ENCODE assay signal across 8 cellular contexts in the genomic region with DNA sequence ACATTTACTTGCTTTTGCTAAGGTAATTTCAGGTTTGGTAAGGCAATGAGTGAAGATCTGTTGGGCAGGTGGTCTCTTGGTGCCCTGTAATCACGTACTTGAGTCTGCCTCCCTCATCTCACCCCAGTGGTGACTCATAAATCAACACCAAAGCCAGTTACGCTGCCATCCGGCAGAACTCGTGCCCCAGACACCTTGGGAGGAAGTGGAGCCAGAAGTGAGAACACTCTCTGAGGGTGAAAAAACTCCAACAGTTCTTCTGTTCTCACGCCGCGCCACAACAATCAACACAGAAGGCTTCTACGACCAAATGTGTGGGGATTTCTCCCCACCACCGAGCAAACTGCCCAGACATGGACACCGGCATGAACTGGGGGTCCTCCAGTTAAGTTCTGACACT.
DNase-seq lines count a peak whose midpoint lies in the region; ATAC-seq and TF ChIP-seq lines count a peak whose summit lies in the region.

No MANE protein-coding gene starts in this region.

- no peaks in the 10 kb centered on the region for H3K27me3 ChIP-seq in GM06990 (replicated peaks; ENCODE audit: control insufficient read depth, insufficient read depth, low read length)

- peaks cover 79% of the 10 kb centered on the region for H3K4me1 Mint-ChIP-seq in activated naive CD8-positive, alpha-beta T cell (ENCODE audit: low read depth)

- intact Hi-C loops in sciatic nerve (cut with DNase I): no loop called here

- no peaks in the 10 kb centered on the region for H3K36me3 Mint-ChIP-seq in activated naive CD8-positive, alpha-beta T cell

- H3K27me3 Mint-ChIP-seq in activated naive CD8-positive, alpha-beta T cell: no peaks in the 10 kb centered on the region

- H3K27ac Mint-ChIP-seq in activated naive CD8-positive, alpha-beta T cell: peak overlapping the region; percentile 96

- H3K4me3 Mint-ChIP-seq in activated naive CD8-positive, alpha-beta T cell: peak overlapping the region; percentile 59

- DNase-seq in GM06990 (ENCODE audit: extremely low read depth, insufficient read length): peak; percentile 77
- peak; percentile 38 for DNase-seq in RPMI8226
- DNase-seq in sciatic nerve (ENCODE audit: low spot score): no peak
- DNase-seq in AG08395 (ENCODE audit: low spot score): no peak
- no peak for DNase-seq in HUDEP-2 (lab: John Stamatoyannopoulos, UW; ENCODE audit: unreplicated experiment in 76 of 76)

- H3K9me3 Mint-ChIP-seq in activated naive CD8-positive, alpha-beta T cell (ENCODE audit: low read depth): no peaks in the 10 kb centered on the region

- no peaks in the 10 kb centered on the region for H3K36me3 ChIP-seq in GM06990 (ENCODE audit: control insufficient read depth, insufficient read depth, low read length)

- TF ChIP-seq CTCF in GM06990 (IDR thresholded peaks at IDR 0.05; ENCODE audit: insufficient read depth, low read length, poor library complexity, severe bottlenecking): no peak

- no peak overlapping the region for H3K4me3 ChIP-seq in GM06990 (replicated peaks; ENCODE audit: low read depth, low read length)

- ATAC-seq in HG02623 (IDR thresholded peaks at IDR 0.05; ENCODE audit: unreplicated experiment) (peak; percentile 54), sciatic nerve (peak; percentile 47), GM21526 (IDR thresholded peaks at IDR 0.05; ENCODE audit: low FRiP score, unreplicated experiment) (no peak)

Comparison
In these comparisons a context has a peak if more than half of its experiments do, and no peak if none do; other contexts are left out.
1. DNase-seq: peak in GM06990 (single experiment) and RPMI8226 (single experiment); none in sciatic nerve (single experiment), AG08395 (single experiment) and HUDEP-2 (0 of 76).